Comparison of ENCODE assay signal across 17 cellular contexts in the genomic region with DNA sequence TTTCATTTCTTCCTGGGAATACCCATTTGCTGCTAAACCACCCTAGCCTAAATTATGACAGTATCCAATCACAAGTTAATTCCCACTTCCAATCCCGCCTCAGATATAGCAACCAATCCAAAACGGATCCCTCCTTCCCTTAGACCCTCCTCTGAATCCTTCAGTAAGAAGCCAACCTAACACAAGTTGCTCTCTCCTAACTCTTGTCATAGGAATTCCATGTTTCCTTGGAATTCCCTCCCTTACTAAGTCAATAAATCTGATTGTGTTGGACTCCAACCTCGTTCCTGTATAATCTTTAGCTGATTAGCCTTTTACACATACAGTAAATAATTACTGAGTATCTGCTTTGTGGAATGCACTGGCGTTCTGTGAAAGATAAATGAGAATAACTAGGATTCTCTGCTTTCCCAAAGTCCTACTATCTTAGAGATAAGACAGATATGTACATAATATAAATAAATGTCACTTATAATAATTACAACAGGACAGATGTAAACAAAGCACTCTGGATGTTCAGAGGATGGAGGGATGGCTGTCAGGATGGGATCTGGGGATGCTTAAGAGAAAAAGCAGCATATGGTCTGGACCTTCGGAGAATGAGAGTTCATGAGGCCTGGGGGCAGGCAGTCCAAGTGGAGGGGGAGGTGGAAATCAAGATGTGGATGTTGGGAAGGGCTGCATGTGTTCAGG.
DNase-seq lines count a peak whose midpoint lies in the region; ATAC-seq and TF ChIP-seq lines count a peak whose summit lies in the region.
"Had no signal": no experiment of that assay in that cellular context is flagged by ENCODE, and none has a peak within 500 bp of the region (broad histone marks: within the 10 kb centered on the region; RNA-seq: fewer than 3 reads in every experiment).

No MANE protein-coding gene starts in this region.

- H3K27me3 ChIP-seq in H9 (ENCODE audit: insufficient read depth, low read length) (no peaks in the 10 kb centered on the region), hepatocyte (no peaks in the 10 kb centered on the region), body of pancreas (no peaks in the 10 kb centered on the region)
- H3K27me3 ChIP-seq: Peyer's patch, SJSA1 had no signal

- no peak overlapping the region for H4K5ac ChIP-seq in H9 (ENCODE audit: insufficient read length, low read depth, low read length)

- H3K9ac ChIP-seq in H9 (ENCODE audit: extremely low read depth, insufficient read length, low read length): no peak overlapping the region
- H3K9ac ChIP-seq: KMS-11 had no signal

- H3K4me3 Mint-ChIP-seq in H9 (no peak overlapping the region), nephron progenitor cell (peak overlapping the region; percentile 8)
- H3K4me3 Mint-ChIP-seq: CD8-positive, alpha-beta memory T cell had no signal

- H3K9me3 ChIP-seq in H9 (ENCODE audit: control insufficient read depth, low read depth, low read length) (no peaks in the 10 kb centered on the region), hepatocyte (ENCODE audit: low read depth) (no peaks in the 10 kb centered on the region), body of pancreas (no peaks in the 10 kb centered on the region)
- H3K9me3 ChIP-seq: Peyer's patch, SJSA1 had no signal

- no peaks in the 10 kb centered on the region for H3K79me2 ChIP-seq in H9 (ENCODE audit: insufficient read depth, low read length)
- H3K79me2 ChIP-seq in hepatocyte: peaks cover 3% of the 10 kb centered on the region

- H3K27me3 Mint-ChIP-seq in H9 (ENCODE audit: low read depth) (peaks cover 59% of the 10 kb centered on the region), nephron progenitor cell (ENCODE audit: low read depth, poor library complexity) (peaks cover 3% of the 10 kb centered on the region)
- H3K27me3 Mint-ChIP-seq: CD8-positive, alpha-beta memory T cell had no signal

- H3K18ac ChIP-seq in H9 (ENCODE audit: insufficient read length, low read depth, low read length): no peak overlapping the region

- no peak overlapping the region for H4K91ac ChIP-seq in H9 (ENCODE audit: insufficient read length, low read depth, low read length)

- no peak overlapping the region for H2BK12ac ChIP-seq in H9 (ENCODE audit: insufficient read length, low read depth, low read length)

- H3K27ac Mint-ChIP-seq in H9: no peak overlapping the region
- H3K27ac Mint-ChIP-seq in nephron progenitor cell: peak overlapping the region; percentile 0
- H3K27ac Mint-ChIP-seq: CD8-positive, alpha-beta memory T cell had no signal

- DNase-seq in H9 (no peak), hepatocyte (ENCODE audit: low spot score) (peak; percentile 13), nephron progenitor cell (no peak), NCI-H226 (no peak), body of pancreas (no peak), NCI-H524 treated with DMSO at 0.1 percent for 48 hours (lab: John Stamatoyannopoulos, UW) (no peak), NCI-H187 (lab: John Stamatoyannopoulos, UW) (no peak)
- DNase-seq: C1 segment of cervical spinal cord; CD8-positive, alpha-beta memory T cell; NCI-H1417; NCI-H187 treated with DMSO at 0.1 percent for 48 hours; NCI-H526 treated with DMSO at 0.1 percent for 48 hours; NK-92 treated with Interleukin-12 subunit alpha and Interleukin-12 subunit beta, amount 100 ng/mL, for 24 hours; Peyer's patch had no signal

- H3K23ac ChIP-seq in H9 (ENCODE audit: insufficient read length, low read depth, low read length): no peak overlapping the region

- ATAC-seq in SK-N-SH treated with all-trans-retinoic acid at 6 μM for 48 hours (no peak), body of pancreas (no peak)

- no peak overlapping the region for H3K56ac ChIP-seq in H9 (ENCODE audit: insufficient read length, low read depth, low read length)

- H4K8ac ChIP-seq in H9 (replicated peaks; ENCODE audit: insufficient read length, low read depth, low read length): no peak overlapping the region

- TF ChIP-seq CTCF in H9 (conservative IDR thresholded peaks at IDR 0.05) (no peak), hepatocyte (IDR thresholded peaks at IDR 0.05; ENCODE audit: poor library complexity) (no peak), nephron progenitor cell (IDR thresholded peaks at IDR 0.05) (no peak), body of pancreas (IDR thresholded peaks at IDR 0.05) (no peak)

- peaks cover 1 to 3% of the 10 kb centered on the region in 2 experiments; a peak in 2 of 5 replicates for H3K9me3 Mint-ChIP-seq in H9
- H3K9me3 Mint-ChIP-seq in nephron progenitor cell: no peaks in the 10 kb centered on the region

- no peak overlapping the region for H2BK120ac ChIP-seq in H9 (ENCODE audit: low read depth, low read length, poor library complexity, severe bottlenecking)

- H3K14ac ChIP-seq in H9 (ENCODE audit: insufficient read depth, low read length): no peak overlapping the region

- intact Hi-C loops in body of pancreas (cut with DNase I): no loop called here

- H3K9me2 ChIP-seq in hepatocyte (replicated peaks; ENCODE audit: insufficient read depth): no peaks in the 10 kb centered on the region

- H4K20me1 ChIP-seq in H9 (ENCODE audit: control insufficient read depth, insufficient read depth, insufficient read length): no peaks in the 10 kb centered on the region
- no peaks in the 10 kb centered on the region for H4K20me1 ChIP-seq in hepatocyte (ENCODE audit: insufficient read depth, poor library complexity, severe bottlenecking)

- no peak overlapping the region for H2AK5ac ChIP-seq in H9 (ENCODE audit: insufficient read length, low read length)

- peaks cover 16 to 36% of the 10 kb centered on the region in 2 experiments for H3K4me1 Mint-ChIP-seq in H9
- peaks cover 47% of the 10 kb centered on the region for H3K4me1 Mint-ChIP-seq in nephron progenitor cell
- H3K4me1 Mint-ChIP-seq: CD8-positive, alpha-beta memory T cell had no signal

- H2BK5ac ChIP-seq in H9 (ENCODE audit: insufficient read length, low read length): no peak overlapping the region

- no peak overlapping the region for H3T11ph ChIP-seq in H9 (ENCODE audit: low read length)

- TF ChIP-seq POLR2A in body of pancreas (IDR thresholded peaks at IDR 0.05): no peak

- no peak overlapping the region for H3K4me3 ChIP-seq in hepatocyte
- H3K4me3 ChIP-seq in body of pancreas: no peak overlapping the region
- H3K4me3 ChIP-seq: Peyer's patch, SJSA1 had no signal

- H2AFZ ChIP-seq in H9 (ENCODE audit: low read length): no peak overlapping the region
- H2AFZ ChIP-seq in hepatocyte: no peak overlapping the region

- H3K36me3 ChIP-seq in hepatocyte (replicated peaks; ENCODE audit: insufficient read depth, low read depth): no peaks in the 10 kb centered on the region
- H3K36me3 ChIP-seq in body of pancreas (replicated peaks in 1 of 2; ENCODE audit: insufficient read depth in 1 of 2, low read depth in 2 of 2): no peaks in the 10 kb centered on the region
- H3K36me3 ChIP-seq: Peyer's patch, SJSA1 had no signal

- no CpG with 5 or more reads among the region's 5 CpGs for WGBS in H9 (ENCODE audit: extremely low coverage, insufficient read length, low lambda C conversion rate)
- WGBS in hepatocyte (ENCODE audit: low lambda C conversion rate, missing lambda C conversion rate): 35% methylated on average over 5 of the region's 5 CpGs
- WGBS in body of pancreas, 2 donors: 26 to 35% methylated on average over 5 of the region's 5 CpGs

- H3K36me3 Mint-ChIP-seq in H9 (ENCODE audit: insufficient read depth in 1 of 3, low read depth in 3 of 3): no peaks in the 10 kb centered on the region
- no peaks in the 10 kb centered on the region for H3K36me3 Mint-ChIP-seq in nephron progenitor cell (ENCODE audit: low read depth)
- H3K36me3 Mint-ChIP-seq: CD8-positive, alpha-beta memory T cell had no signal

- H3K79me1 ChIP-seq in H9 (ENCODE audit: insufficient read depth, low read depth, low read length, poor library complexity, severe bottlenecking): no peaks in the 10 kb centered on the region

- H3K23me2 ChIP-seq in H9 (ENCODE audit: insufficient read length, low read depth, low read length, poor library complexity, severe bottlenecking): no peaks in the 10 kb centered on the region

- H3K4me1 ChIP-seq in H9 (ENCODE audit: insufficient read depth, low read length) (no peaks in the 10 kb centered on the region), hepatocyte (ENCODE audit: insufficient read depth) (peaks cover 15% of the 10 kb centered on the region), body of pancreas (no peaks in the 10 kb centered on the region)
- H3K4me1 ChIP-seq: SJSA1 had no signal

- H3K4ac ChIP-seq in H9 (ENCODE audit: low read depth, low read length): no peak overlapping the region

- H3K4me2 ChIP-seq in H9 (ENCODE audit: insufficient read depth, insufficient read length, low read length): no peak overlapping the region
- peak overlapping the region; percentile 22 for H3K4me2 ChIP-seq in hepatocyte
- H3K4me2 ChIP-seq: KMS-11 had no signal

- H2BK20ac ChIP-seq in H9 (ENCODE audit: low read depth, low read length, poor library complexity, severe bottlenecking): no peak overlapping the region

- no peak overlapping the region for H3K27ac ChIP-seq in H9 (ENCODE audit: insufficient read length, low read depth, low read length)
- peak overlapping the region; percentile 27 for H3K27ac ChIP-seq in hepatocyte
- H3K27ac ChIP-seq in body of pancreas: no peak overlapping the region
- H3K27ac ChIP-seq: KMS-11, Peyer's patch, SJSA1 had no signal

- H2BK15ac ChIP-seq in H9 (ENCODE audit: low read depth, low read length): 0 out of 2 replicates have a peak overlapping the region, but pooled peaks have one; percentile 80

TF ChIP-seq in SK-N-SH treated with all-trans-retinoic acid at 6 μM for 48 hours, 23 proteins besides CTCF, POLR2A, EP300 and RAD21:
- TF ChIP-seq ZC3H10 (CRISPR knock-in tag; IDR thresholded peaks at IDR 0.05) (no peak), ISL1 (CRISPR knock-in tag; IDR thresholded peaks at IDR 0.05) (no peak), TCF4 (CRISPR knock-in tag; IDR thresholded peaks at IDR 0.05; ENCODE audit: borderline replicate concordance) (0 out of 2 replicates have a peak, but pooled peaks have one; percentile 20), TOX (CRISPR knock-in tag; IDR thresholded peaks at IDR 0.05; ENCODE audit: borderline replicate concordance) (no peak)
